ENCODE assay signal across 12 cellular contexts in the genomic region with DNA sequence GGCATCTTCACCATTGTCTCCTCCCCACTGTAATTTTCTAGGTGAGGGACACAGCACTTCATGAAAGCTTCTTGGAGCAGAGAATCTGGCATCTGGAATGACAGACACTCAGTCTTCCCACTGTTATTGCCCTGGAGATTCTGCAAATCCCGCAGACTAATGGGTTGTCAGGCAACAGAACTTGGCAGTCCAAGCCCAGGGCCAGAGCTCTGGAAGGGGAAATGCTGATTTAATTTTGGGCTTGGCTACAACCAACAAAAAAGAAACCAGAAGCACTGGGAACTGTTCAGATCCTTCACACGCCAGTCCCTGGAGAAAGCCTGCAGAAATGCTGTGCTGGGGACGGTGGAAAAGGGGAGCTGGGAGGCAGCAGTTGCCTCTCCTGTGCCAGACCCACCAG.
DNase-seq lines count a peak whose midpoint lies in the region; ATAC-seq and TF ChIP-seq lines count a peak whose summit lies in the region.
"Had no signal": no experiment of that assay in that cellular context is flagged by ENCODE, and none has a peak within 500 bp of the region (broad histone marks: within the 10 kb centered on the region; RNA-seq: fewer than 3 reads in every experiment).

No MANE protein-coding gene starts in this region.

- no peak for TF ChIP-seq POLR2A in gastroesophageal sphincter (IDR thresholded peaks at IDR 0.05)

- H3K4me1 ChIP-seq in gastroesophageal sphincter (peaks cover 3 to 84% (median 29%) of the 10 kb centered on the region in 3 donors), trophoblast cell (ENCODE audit: control insufficient read depth in 1 of 2, insufficient read depth in 2 of 2, low read length in 2 of 2) (peaks cover 35% of the 10 kb centered on the region in 2 experiments), urinary bladder (ENCODE audit: insufficient read depth) (no peaks in the 10 kb centered on the region)

- H3K36me3 ChIP-seq in gastroesophageal sphincter (peaks cover 0 to 15% of the 10 kb centered on the region in 2 donors), trophoblast cell (ENCODE audit: control insufficient read depth in 1 of 2, insufficient read depth in 2 of 2, low read length in 2 of 2) (no peaks in the 10 kb centered on the region), urinary bladder (ENCODE audit: insufficient read depth) (no peaks in the 10 kb centered on the region)

- H3K4ac ChIP-seq in trophoblast cell (ENCODE audit: low read depth, low read length): no peak overlapping the region

- no peak for TF ChIP-seq EP300 in gastroesophageal sphincter (IDR thresholded peaks at IDR 0.05)

- H3K27me3 ChIP-seq in gastroesophageal sphincter (no peaks in the 10 kb centered on the region), trophoblast cell (ENCODE audit: insufficient read depth, low read length) (no peaks in the 10 kb centered on the region)

- no peaks in the 10 kb centered on the region for H3K9me3 ChIP-seq in gastroesophageal sphincter
- H3K9me3 ChIP-seq in trophoblast cell (ENCODE audit: insufficient read depth, low read depth, low read length): peaks cover 3% of the 10 kb centered on the region

- peak overlapping the region; percentile 89 to 93 (median 90) for H3K27ac ChIP-seq in gastroesophageal sphincter
- H3K27ac ChIP-seq in trophoblast cell (ENCODE audit: low read depth, low read length): no peak overlapping the region
- H3K27ac ChIP-seq in urinary bladder (ENCODE audit: low read depth): peak overlapping the region; percentile 3
- H3K27ac ChIP-seq: PC-9 had no signal

- H4K12ac ChIP-seq in trophoblast cell (ENCODE audit: low read depth, low read length): no peak overlapping the region

- H2BK12ac ChIP-seq in trophoblast cell (ENCODE audit: low read length): no peak overlapping the region

- no peak for TF ChIP-seq CTCF in gastroesophageal sphincter (IDR thresholded peaks at IDR 0.05)

- H3K23ac ChIP-seq in trophoblast cell (ENCODE audit: low read length): no peak overlapping the region

- H2BK120ac ChIP-seq in trophoblast cell (ENCODE audit: insufficient read depth, low read length, poor library complexity): peak overlapping the region; percentile 16

- no peaks in the 10 kb centered on the region for H3K79me2 ChIP-seq in trophoblast cell (ENCODE audit: control insufficient read depth, insufficient read depth, low read length, poor library complexity)

- peaks cover 9% of the 10 kb centered on the region for H3K79me1 ChIP-seq in trophoblast cell (ENCODE audit: low read length)

- H2AFZ ChIP-seq in trophoblast cell (ENCODE audit: insufficient read depth, low read length, poor library complexity): no peak overlapping the region
- H2AFZ ChIP-seq: PC-9 had no signal

- no peak overlapping the region for H4K91ac ChIP-seq in trophoblast cell (ENCODE audit: low read depth, low read length)

- no peak overlapping the region for H3K9ac ChIP-seq in trophoblast cell (ENCODE audit: low read length)

- H2BK5ac ChIP-seq in trophoblast cell (ENCODE audit: low read depth, low read length, poor library complexity): no peak overlapping the region

- H2AK5ac ChIP-seq in trophoblast cell (ENCODE audit: low read length): no peak overlapping the region

- H3K18ac ChIP-seq in trophoblast cell (ENCODE audit: low read length): peak overlapping the region; percentile 22

- H3K14ac ChIP-seq in trophoblast cell (ENCODE audit: low read length): no peak overlapping the region

- ATAC-seq in gastroesophageal sphincter (peak; percentile 68), GM18873 (IDR thresholded peaks at IDR 0.05; ENCODE audit: low FRiP score, unreplicated experiment) (no peak)
- ATAC-seq: activated CD8-positive, alpha-beta T cell treated with anti-CD3 and anti-CD28 coated beads for 36 hours had no signal

- DNase-seq in anterior cingulate cortex (lab: John Stamatoyannopoulos, UW) (peak in 40 of 58 donors; percentile 13 to 79 (median 44)), trophoblast cell (no peak), NCI-H1930 (lab: John Stamatoyannopoulos, UW) (no peak), NCI-H2081 (lab: John Stamatoyannopoulos, UW) (no peak)
- DNase-seq: activated CD8-positive, alpha-beta T cell treated with anti-CD3 and anti-CD28 coated beads for 36 hours; activated naive CD4-positive, alpha-beta T cell treated with anti-CD3 and anti-CD28 coated beads, Interleukin-2, amount 10 ng/mL, durations not matched to agents 7 days and 5 days; glutamatergic neuron; occipital lobe; PC-9 had no signal

- H3K4me2 ChIP-seq in trophoblast cell (ENCODE audit: low read length): no peak overlapping the region

- H3K4me3 ChIP-seq in gastroesophageal sphincter: peak overlapping the region in 1 of 2 donors; percentile 28
- H3K4me3 ChIP-seq in trophoblast cell (ENCODE audit: low read depth, low read length): no peak overlapping the region
- no peak overlapping the region for H3K4me3 ChIP-seq in urinary bladder (ENCODE audit: low read depth, low read length)
- H3K4me3 ChIP-seq: PC-9 had no signal

- 0% methylated on average over 3 of the region's 3 CpGs; no CpG with 5 or more reads in 1 of the 2 donors for WGBS in gastroesophageal sphincter (ENCODE audit: low coverage in 1 of 2), 2 donors
- no CpG with 5 or more reads among the region's 3 CpGs for WGBS in trophoblast cell (ENCODE audit: extremely low coverage, insufficient coverage, insufficient read length)
- 30% methylated on average over 3 of the region's 3 CpGs for WGBS in urinary bladder

- H4K8ac ChIP-seq in trophoblast cell (ENCODE audit: low read depth, low read length): peak overlapping the region; percentile 48

Comparison
In these comparisons a context has a peak if more than half of its experiments do, and no peak if none do; other contexts are left out.
1. DNase-seq: peak in anterior cingulate cortex (40 of 58); none in trophoblast cell (0 of 2), NCI-H1930 (0 of 2) and NCI-H2081 (0 of 2).